Comparison of ENCODE assay signal across 8 cellular contexts in the genomic region with DNA sequence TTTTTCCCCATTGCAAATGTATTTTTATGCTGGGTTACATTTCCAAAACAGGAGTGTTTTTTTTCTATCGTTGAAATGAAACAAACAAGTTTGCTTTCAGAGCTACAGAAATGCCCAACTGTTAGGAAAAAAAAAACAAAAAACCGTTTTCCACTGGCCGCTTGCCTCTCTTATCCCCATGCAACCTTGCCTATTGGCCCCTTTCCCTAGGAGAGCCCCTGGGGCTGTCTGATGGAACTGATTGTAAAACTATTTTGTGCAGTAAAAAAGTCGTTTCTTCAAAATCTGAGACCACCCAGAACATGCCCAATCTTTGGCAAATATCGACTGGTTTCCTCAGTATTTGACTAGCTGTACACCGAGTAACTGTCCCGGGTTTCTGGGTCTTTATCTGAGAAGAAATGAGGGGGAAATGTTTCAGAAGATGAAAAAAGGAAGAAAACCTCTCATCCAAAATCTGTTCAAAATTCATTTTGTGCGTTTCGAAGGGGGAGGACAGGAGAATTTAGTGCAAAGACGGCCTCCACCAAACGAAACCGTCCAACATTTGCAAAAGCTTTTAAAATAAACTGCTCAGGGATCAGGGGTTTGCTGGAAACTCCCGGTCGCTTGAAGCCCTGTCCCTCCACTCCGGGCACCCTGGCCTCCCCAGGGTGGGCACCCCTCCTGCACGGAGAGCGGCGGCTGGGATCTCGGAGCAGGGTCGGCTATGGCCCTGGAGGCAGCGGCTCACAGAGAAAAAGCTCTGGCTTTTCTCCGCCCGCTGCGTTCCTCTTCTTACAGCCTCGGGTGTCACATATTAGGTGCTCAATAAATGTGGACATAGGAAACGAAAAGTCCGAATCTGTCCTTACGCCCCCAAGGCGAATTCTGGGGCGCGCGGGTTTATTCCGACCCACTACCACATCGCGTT. TPM values are rescaled to one million over a fixed set of nuclear protein-coding genes. Genes with fewer than 3 reads are reported as not detected.
DNase-seq lines count a peak whose midpoint lies in the region.

No MANE protein-coding gene starts in this region.

- peak overlapping the region; percentile 57 for H3K4me3 ChIP-seq in duodenal mucosa (ENCODE audit: low read depth in 1 of 2, low read length in 2 of 2)
- H3K4me3 ChIP-seq in mucosa of stomach (ENCODE audit: low read length) = no peak overlapping the region

- H3K9me3 ChIP-seq in duodenal mucosa (ENCODE audit: control insufficient read depth in 1 of 2, low read length in 2 of 2) = no peaks in the 10 kb centered on the region
- no peaks in the 10 kb centered on the region for H3K9me3 ChIP-seq in mucosa of stomach (ENCODE audit: control insufficient read depth, low read length)

- peak overlapping the region; percentile 70 for H3K4me3 Mint-ChIP-seq in activated naive CD4-positive, alpha-beta T cell treated with anti-CD3 and anti-CD28 coated beads, Interleukin-2, amount 10 ng/mL, durations not matched to agents 7 days and 5 days

- H3K36me3 ChIP-seq in duodenal mucosa (ENCODE audit: control insufficient read depth in 1 of 2, insufficient read depth in 2 of 2, low read length in 2 of 2) (no peaks in the 10 kb centered on the region), mucosa of stomach (ENCODE audit: control insufficient read depth, insufficient read depth, low read length) (no peaks in the 10 kb centered on the region)

- H3K4me1 ChIP-seq in duodenal mucosa (ENCODE audit: control insufficient read depth in 1 of 2, insufficient read depth in 2 of 2, low read length in 2 of 2) = peaks cover 0 to 7% of the 10 kb centered on the region in 2 donors
- no peaks in the 10 kb centered on the region for H3K4me1 ChIP-seq in mucosa of stomach (ENCODE audit: control insufficient read depth, insufficient read depth, low read length)

- H3K4me1 Mint-ChIP-seq in activated naive CD4-positive, alpha-beta T cell treated with anti-CD3 and anti-CD28 coated beads, Interleukin-2, amount 10 ng/mL, durations not matched to agents 7 days and 5 days = peaks cover 37% of the 10 kb centered on the region

- H3K9me3 Mint-ChIP-seq in activated naive CD4-positive, alpha-beta T cell treated with anti-CD3 and anti-CD28 coated beads, Interleukin-2, amount 10 ng/mL, durations not matched to agents 7 days and 5 days = no peaks in the 10 kb centered on the region

- no peak overlapping the region for H3K27ac Mint-ChIP-seq in activated naive CD4-positive, alpha-beta T cell treated with anti-CD3 and anti-CD28 coated beads, Interleukin-2, amount 10 ng/mL, durations not matched to agents 7 days and 5 days

- peak overlapping the region; percentile 27 for H3K27ac ChIP-seq in duodenal mucosa (ENCODE audit: low read depth, low read length)

- no peak for DNase-seq in activated naive CD4-positive, alpha-beta T cell treated with anti-CD3 and anti-CD28 coated beads, Interleukin-2, amount 10 ng/mL, durations not matched to agents 7 days and 5 days
- no peak for DNase-seq in activated naive CD4-positive, alpha-beta T cell treated with anti-CD3 and anti-CD28 coated beads, Interleukin-2, amount 50 U/mL, for 16 hours
- DNase-seq in mesenteric fat pad (ENCODE audit: low spot score) = no peak
- no peak for DNase-seq in NCI-H2196 treated with DMSO at 0.1 percent for 48 hours (lab: John Stamatoyannopoulos, UW; ENCODE audit: unreplicated experiment)
- no peak for DNase-seq in COLO829 (ENCODE audit: low spot score)
- DNase-seq in NCI-H1048 (lab: John Stamatoyannopoulos, UW) = no peak

- peaks cover 2% of the 10 kb centered on the region for H3K36me3 Mint-ChIP-seq in activated naive CD4-positive, alpha-beta T cell treated with anti-CD3 and anti-CD28 coated beads, Interleukin-2, amount 10 ng/mL, durations not matched to agents 7 days and 5 days

- peaks cover 93% of the 10 kb centered on the region for H3K27me3 Mint-ChIP-seq in activated naive CD4-positive, alpha-beta T cell treated with anti-CD3 and anti-CD28 coated beads, Interleukin-2, amount 10 ng/mL, durations not matched to agents 7 days and 5 days

- H3K9ac ChIP-seq in duodenal mucosa (ENCODE audit: low read depth in 1 of 2, low read length in 2 of 2) = peak overlapping the region; percentile 19 to 32
- H3K9ac ChIP-seq in mucosa of stomach (ENCODE audit: low read length) = peak overlapping the region; percentile 54

- H3K27me3 ChIP-seq in duodenal mucosa (ENCODE audit: control insufficient read depth in 1 of 2, insufficient read depth in 2 of 2, low read length in 2 of 2) (peaks cover 31 to 53% of the 10 kb centered on the region in 2 donors), mucosa of stomach (ENCODE audit: control insufficient read depth, insufficient read depth, low read length) (peaks cover 40% of the 10 kb centered on the region)

- CTCF ChIA-PET in activated naive CD4-positive, alpha-beta T cell treated with anti-CD3 and anti-CD28 coated beads, Interleukin-2, amount 10 ng/mL, durations not matched to agents 7 days and 5 days (lab: Charles Lee) = interaction anchor here (0.6 to 1.4 kb wide), 3 partner anchors 9 to 244 kb away, joined by 3 read pairs; no protein-coding TSS in a partner anchor

RNA-seq across cellular contexts. Expression of a gene that starts 1.0 kb away (rescaled TPM):
- 3.0 TPM for total RNA-seq in mesenteric fat pad
